20 cellular contexts compared by ENCODE assay signal in the genomic region with DNA sequence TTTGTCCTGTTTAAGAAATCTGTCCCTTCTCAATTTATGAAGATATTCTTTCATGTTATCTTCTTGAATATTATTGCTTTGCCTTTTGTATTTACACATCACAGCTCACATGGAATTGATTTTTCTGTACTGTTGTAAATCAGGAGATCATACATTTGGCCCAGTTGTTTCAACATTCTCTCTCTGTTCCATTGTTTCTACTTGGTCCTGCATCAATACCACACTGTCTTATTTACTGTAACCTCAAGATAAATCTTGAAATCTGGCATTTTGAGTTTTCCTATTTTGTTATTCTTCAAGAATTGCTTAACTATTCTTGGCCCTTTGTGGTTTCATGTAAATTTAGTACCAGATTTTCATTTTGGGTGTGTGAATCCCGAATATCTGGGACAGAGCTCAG.
A peak's percentile ranks its signal among the peaks of the same experiment; 100 is the strongest.
DNase-seq lines count a peak whose midpoint lies in the region; ATAC-seq, FAIRE-seq and TF ChIP-seq lines count a peak whose summit lies in the region.
"Had no signal": no experiment of that assay in that cellular context is flagged by ENCODE, and none has a peak within 500 bp of the region (broad histone marks: within the 10 kb centered on the region; RNA-seq: fewer than 3 reads in every experiment).

No MANE protein-coding gene starts in this region.

- intact Hi-C loops in testis (cut with DNase I; ENCODE audit: low total_unique reads) = no loop called here
- intact Hi-C loops in aorta (cut with DNase I) = no loop called here

- H3K27ac ChIP-seq in GM23248 (peak overlapping the region; percentile 31), osteoblast (ENCODE audit: low read depth, low read length) (peak overlapping the region; percentile 13), testis (no peak overlapping the region), aorta (ENCODE audit: low read depth in 1 of 2, low read length in 2 of 2) (no peak overlapping the region)
- H3K27ac ChIP-seq: BLaER1 treated with 17β-estradiol and CSF1 and Interleukin-3, amounts not matched to agents 10 nM and 100 nM; SJCRH30 had no signal

- in situ Hi-C loops in GM23248 (cut with MboI) = no loop called here

- WGBS in GM23248 (ENCODE audit: low coverage in 1 of 2, low lambda C conversion rate in 2 of 2, missing lambda C conversion rate in 2 of 2), 2 experiments = 0 to 4% methylated on average over 1 of the region's 1 CpG
- WGBS in testis, 2 donors = 91 to 95% methylated on average over 1 of the region's 1 CpG
- WGBS in aorta, 2 donors = 79% methylated on average over 1 of the region's 1 CpG

- TF ChIP-seq CTCF in osteoblast (IDR thresholded peaks at IDR 0.05; ENCODE audit: extremely low read depth, low read depth, low read length) (no peak), D721Med (IDR thresholded peaks at IDR 0.05; ENCODE audit: insufficient read depth, missing control alignments) (no peak), testis (IDR thresholded peaks at IDR 0.05) (no peak)

- peak overlapping the region; percentile 44 for H3K4me3 ChIP-seq in GM23248
- no peak overlapping the region for H3K4me3 ChIP-seq in osteoblast (ENCODE audit: insufficient read depth, low read length)
- H3K4me3 ChIP-seq in testis = no peak overlapping the region
- H3K4me3 ChIP-seq in aorta (ENCODE audit: low read length in 2 of 2) = no peak overlapping the region
- H3K4me3 ChIP-seq: BLaER1 treated with 17β-estradiol and CSF1 and Interleukin-3, amounts not matched to agents 10 nM and 100 nM; SJCRH30 had no signal

- H3K9ac ChIP-seq in GM23248 = peak overlapping the region; percentile 36
- H3K9ac ChIP-seq: BLaER1 treated with 17β-estradiol and CSF1 and Interleukin-3, amounts not matched to agents 10 nM and 100 nM had no signal

- H3K79me2 ChIP-seq in GM23248 (ENCODE audit: insufficient read depth) = no peaks in the 10 kb centered on the region
- H3K79me2 ChIP-seq in osteoblast (ENCODE audit: insufficient read depth, low read length) = no peaks in the 10 kb centered on the region

- H3K4me2 ChIP-seq in GM23248 (ENCODE audit: unreplicated experiment) (peak overlapping the region; percentile 51), osteoblast (ENCODE audit: insufficient read depth, low read length) (peak overlapping the region; percentile 48)

- DNase-seq in AG08395 (ENCODE audit: low spot score) (peak; percentile 19), GM23248 (no peak), fibroblast of gingiva (ENCODE audit: low read depth) (peak; percentile 82), osteoblast (ENCODE audit: insufficient read length, low spot score, missing footprints) (no peak), D721Med (ENCODE audit: insufficient read length, low spot score) (no peak), testis (no peak), aorta (no peak)
- DNase-seq: Caco-2; CD4-positive, alpha-beta memory T cell; DND-41; MV-4-11; NCI-H2029 treated with DMSO at 0.1 percent for 48 hours; NCI-H345; OCI-M1; SJCRH30 had no signal

- TF ChIP-seq POLR2A in testis (IDR thresholded peaks at IDR 0.05) = no peak

- H2AFZ ChIP-seq in GM23248 = peak overlapping the region; percentile 87
- peak overlapping the region; percentile 84 for H2AFZ ChIP-seq in osteoblast (ENCODE audit: low read length)

- H3K36me3 ChIP-seq in GM23248 (ENCODE audit: low read depth) = no peaks in the 10 kb centered on the region
- no peaks in the 10 kb centered on the region for H3K36me3 ChIP-seq in osteoblast (ENCODE audit: insufficient read depth, low read length)
- no peaks in the 10 kb centered on the region for H3K36me3 ChIP-seq in testis (ENCODE audit: low read depth, missing control alignments)
- no peaks in the 10 kb centered on the region for H3K36me3 ChIP-seq in aorta (ENCODE audit: control insufficient read depth in 1 of 2, insufficient read depth in 2 of 2, low read length in 1 of 2)
- H3K36me3 ChIP-seq: BLaER1 treated with 17β-estradiol and CSF1 and Interleukin-3, amounts not matched to agents 10 nM and 100 nM; SJCRH30 had no signal

- ATAC-seq in aorta (ENCODE audit: low FRiP score) = no peak

- no peaks in the 10 kb centered on the region for H3F3A ChIP-seq in GM23248 (ENCODE audit: insufficient read depth)

- FAIRE-seq in D721Med (lab: Jason Lieb, UNC) = no peak
- FAIRE-seq: A204.1, GM18507, H1, RCC 7860 had no signal

- H3K9me3 ChIP-seq in GM23248 (ENCODE audit: low read depth) (no peaks in the 10 kb centered on the region), osteoblast (ENCODE audit: low read depth, low read length) (no peaks in the 10 kb centered on the region), testis (no peaks in the 10 kb centered on the region), aorta (ENCODE audit: control insufficient read depth, low read length) (no peaks in the 10 kb centered on the region)
- H3K9me3 ChIP-seq: Caco-2, SJCRH30 had no signal

- H4K20me1 ChIP-seq in GM23248 (ENCODE audit: insufficient read depth) (no peaks in the 10 kb centered on the region), osteoblast (ENCODE audit: insufficient read depth, low read length) (no peaks in the 10 kb centered on the region)
- H4K20me1 ChIP-seq: BLaER1 treated with 17β-estradiol and CSF1 and Interleukin-3, amounts not matched to agents 10 nM and 100 nM had no signal

- H3K9me2 ChIP-seq in GM23248 (ENCODE audit: insufficient read depth) = no peaks in the 10 kb centered on the region

- H3K4me1 ChIP-seq in GM23248 (ENCODE audit: insufficient read depth) (peaks cover 15% of the 10 kb centered on the region), osteoblast (ENCODE audit: insufficient read depth, low read length) (peaks cover 3% of the 10 kb centered on the region), testis (no peaks in the 10 kb centered on the region), aorta (ENCODE audit: control insufficient read depth in 1 of 2, insufficient read depth in 2 of 2, low read length in 2 of 2) (no peaks in the 10 kb centered on the region)
- H3K4me1 ChIP-seq: Caco-2 had no signal

- H3K27me3 ChIP-seq in GM23248 (replicated peaks; ENCODE audit: insufficient read depth) (no peaks in the 10 kb centered on the region), osteoblast (ENCODE audit: insufficient read depth, low read length) (no peaks in the 10 kb centered on the region), testis (no peaks in the 10 kb centered on the region), aorta (ENCODE audit: control insufficient read depth in 1 of 2, insufficient read depth in 2 of 2, low read length in 1 of 2) (no peaks in the 10 kb centered on the region)
- H3K27me3 ChIP-seq: BLaER1 treated with 17β-estradiol and CSF1 and Interleukin-3, amounts not matched to agents 10 nM and 100 nM; SJCRH30 had no signal

Comparison
In these comparisons a context has a peak if more than half of its experiments do, and no peak if none do; other contexts are left out.
1. DNase-seq: peak in AG08395 (single experiment) and fibroblast of gingiva (single experiment); none in GM23248 (single experiment), osteoblast (single experiment), D721Med (single experiment), testis (single experiment) and aorta (0 of 2).
2. H3K27ac ChIP-seq: peak in GM23248 (single experiment) and osteoblast (single experiment); none in testis (0 of 2) and aorta (0 of 2).